Comparison of ENCODE assay signal across 1 cellular context in the genomic region with DNA sequence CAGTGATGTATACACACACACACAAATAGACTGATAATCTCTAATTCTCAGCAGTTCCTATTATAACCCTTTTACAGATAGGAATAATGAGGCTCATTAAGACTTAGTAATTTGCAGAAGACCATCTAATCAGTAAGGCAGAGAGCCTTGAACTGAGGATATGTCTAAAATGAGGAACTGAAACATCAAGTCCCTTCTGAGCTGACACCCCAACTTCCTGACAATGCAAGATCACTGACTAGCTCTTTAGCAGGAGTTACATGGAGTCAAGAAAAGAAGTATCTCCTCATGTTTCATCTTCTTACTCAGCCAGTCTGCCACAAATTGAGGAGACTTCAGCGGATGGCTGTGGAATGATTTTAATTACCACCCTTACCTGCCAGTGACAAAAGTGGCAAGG.
TF ChIP-seq lines count a peak whose summit lies in the region.

No MANE protein-coding gene starts in this region.

TF ChIP-seq in HepG2, 621 proteins besides CTCF, POLR2A, EP300 and RAD21 (continued from another document):
- TF ChIP-seq, protein P1, sequence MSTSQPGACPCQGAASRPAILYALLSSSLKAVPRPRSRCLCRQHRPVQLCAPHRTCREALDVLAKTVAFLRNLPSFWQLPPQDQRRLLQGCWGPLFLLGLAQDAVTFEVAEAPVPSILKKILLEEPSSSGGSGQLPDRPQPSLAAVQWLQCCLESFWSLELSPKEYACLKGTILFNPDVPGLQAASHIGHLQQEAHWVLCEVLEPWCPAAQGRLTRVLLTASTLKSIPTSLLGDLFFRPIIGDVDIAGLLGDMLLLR (CRISPR knock-in tag; IDR thresholded peaks at IDR 0.05) = no peak
